Comparison of ENCODE assay signal across 22 cellular contexts in the genomic region with DNA sequence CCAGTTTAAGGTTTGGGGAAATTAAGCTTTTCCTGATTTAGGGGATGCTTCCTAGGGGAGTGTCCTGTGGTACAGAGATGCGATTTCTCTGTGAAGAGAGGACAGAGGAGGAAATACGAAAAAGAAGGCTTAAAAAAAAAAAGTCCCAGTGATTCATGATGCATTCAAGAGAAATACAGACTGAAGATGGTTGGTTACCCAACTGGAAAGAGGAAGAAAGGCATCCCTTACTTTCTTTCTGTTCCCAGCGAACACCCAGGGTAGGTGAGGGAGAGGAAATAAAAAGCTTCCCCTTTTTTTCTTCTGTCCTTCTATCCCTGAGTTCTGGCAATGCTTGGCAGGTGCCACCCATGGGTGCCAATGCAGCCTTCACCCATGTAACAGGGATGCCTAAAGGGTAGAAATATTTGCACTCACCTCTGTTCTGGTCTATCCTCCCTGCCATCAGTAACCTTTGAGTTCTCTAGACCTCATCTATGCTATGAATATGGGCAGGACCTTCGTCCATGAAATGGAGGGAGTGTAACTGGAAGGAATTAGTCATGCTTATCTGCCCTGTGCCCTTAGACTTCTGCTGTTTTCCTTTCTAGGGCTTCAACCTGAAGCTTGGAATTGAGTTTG.
A peak's percentile ranks its signal among the peaks of the same experiment; 100 is the strongest.
DNase-seq lines count a peak whose midpoint lies in the region; ATAC-seq and TF ChIP-seq lines count a peak whose summit lies in the region.
"Had no signal": no experiment of that assay in that cellular context is flagged by ENCODE, and none has a peak within 500 bp of the region (broad histone marks: within the 10 kb centered on the region; RNA-seq: fewer than 3 reads in every experiment).

No MANE protein-coding gene starts in this region.

- no peak overlapping the region for H3K23ac ChIP-seq in trophoblast cell (ENCODE audit: low read length)

- no peak overlapping the region for H2AK5ac ChIP-seq in trophoblast cell (ENCODE audit: low read length)

- DNase-seq in memory B cell (ENCODE audit: low spot score in 2 of 2): no peak
- no peak for DNase-seq in MCF 10A (ENCODE audit: unreplicated experiment)
- DNase-seq in trophoblast cell: no peak
- DNase-seq in activated CD4-positive, alpha-beta T cell treated with anti-CD3 and anti-CD28 coated beads for 36 hours: no peak
- DNase-seq: activated CD4-positive, alpha-beta T cell treated with anti-CD3 and anti-CD28 coated beads for 4 hours; Caco-2; H9; mammary epithelial cell; NCI-H1092 treated with DMSO at 0.1 percent for 48 hours; PC-9; posterior cingulate gyrus; T1000; uterus had no signal

- no peak overlapping the region for H2AFZ ChIP-seq in trophoblast cell (ENCODE audit: insufficient read depth, low read length, poor library complexity)
- H2AFZ ChIP-seq: hepatocyte, PC-9 had no signal

- intact Hi-C loops in MCF 10A (cut with micrococcal nuclease): no loop called here
- intact Hi-C loops in activated CD4-positive, alpha-beta T cell treated with anti-CD3 and anti-CD28 coated beads for 36 hours (cut with DNase I, micrococcal nuclease): no loop called here

- H3K9me3 Mint-ChIP-seq in memory B cell (peaks cover 3% of the 10 kb centered on the region), MCF 10A (ENCODE audit: unreplicated experiment) (no peaks in the 10 kb centered on the region)
- peaks cover 4% of the 10 kb centered on the region for H3K9me3 Mint-ChIP-seq in activated CD4-positive, alpha-beta T cell treated with anti-CD3 and anti-CD28 coated beads for 36 hours (ENCODE audit: low read depth)

- peaks cover 2% of the 10 kb centered on the region for H3K79me1 ChIP-seq in trophoblast cell (ENCODE audit: low read length)

- no peak overlapping the region for H2BK5ac ChIP-seq in trophoblast cell (ENCODE audit: low read depth, low read length, poor library complexity)

- no peak for TF ChIP-seq CTCF in MCF 10A (IDR thresholded peaks at IDR 0.05; ENCODE audit: unreplicated experiment)

- POLR2A ChIA-PET in MCF 10A (lab: Yijun Ruan, JAX): interaction anchor here (0.6 kb wide), 1 partner anchor 593 kb away, joined by 3 read pairs; no protein-coding TSS in a partner anchor
- POLR2A ChIA-PET in activated CD4-positive, alpha-beta T cell treated with anti-CD3 and anti-CD28 coated beads for 36 hours (lab: Charles Lee): no interaction called here

- no CpG with 5 or more reads among the region's 4 CpGs for WGBS in trophoblast cell (ENCODE audit: extremely low coverage, insufficient coverage, insufficient read length)

- H3K27ac ChIP-seq in trophoblast cell (ENCODE audit: low read depth, low read length): no peak overlapping the region
- H3K27ac ChIP-seq: hepatocyte, HL-60, PC-9, uterus had no signal

- H3K36me3 Mint-ChIP-seq in memory B cell: no peaks in the 10 kb centered on the region
- H3K36me3 Mint-ChIP-seq in MCF 10A (ENCODE audit: insufficient read depth, unreplicated experiment): no peaks in the 10 kb centered on the region
- no peaks in the 10 kb centered on the region for H3K36me3 Mint-ChIP-seq in activated CD4-positive, alpha-beta T cell treated with anti-CD3 and anti-CD28 coated beads for 36 hours (ENCODE audit: low read depth)
- H3K36me3 Mint-ChIP-seq: IgD-negative memory B cell; natural killer cell treated with Interleukin-12 subunit alpha and Interleukin-12 subunit beta and Interleukin-15 and Interleukin-18, amount 100 ng/mL, for 72 hours had no signal

- H3K4me3 Mint-ChIP-seq in memory B cell (peak overlapping the region; percentile 1), MCF 10A (ENCODE audit: unreplicated experiment) (no peak overlapping the region)
- no peak overlapping the region for H3K4me3 Mint-ChIP-seq in activated CD4-positive, alpha-beta T cell treated with anti-CD3 and anti-CD28 coated beads for 36 hours
- H3K4me3 Mint-ChIP-seq: dendritic cell treated with granulocyte-macrophage colony-stimulating factor and Interleukin-4, amounts not matched to agents 40 ng/mL and 50 ng/mL, for 4 days; H9; natural killer cell treated with Interleukin-12 subunit alpha and Interleukin-12 subunit beta and Interleukin-15 and Interleukin-18, amount 100 ng/mL, for 72 hours had no signal

- H3K27me3 Mint-ChIP-seq in memory B cell: no peaks in the 10 kb centered on the region
- peaks cover 18% of the 10 kb centered on the region for H3K27me3 Mint-ChIP-seq in MCF 10A (ENCODE audit: insufficient read depth, unreplicated experiment)
- no peaks in the 10 kb centered on the region for H3K27me3 Mint-ChIP-seq in activated CD4-positive, alpha-beta T cell treated with anti-CD3 and anti-CD28 coated beads for 36 hours
- H3K27me3 Mint-ChIP-seq: dendritic cell treated with granulocyte-macrophage colony-stimulating factor and Interleukin-4, amounts not matched to agents 40 ng/mL and 50 ng/mL, for 4 days; IgD-negative memory B cell; natural killer cell treated with Interleukin-12 subunit alpha and Interleukin-12 subunit beta and Interleukin-15 and Interleukin-18, amount 100 ng/mL, for 72 hours had no signal

- no peak overlapping the region for H2BK12ac ChIP-seq in trophoblast cell (ENCODE audit: low read length)

- H3K4me1 ChIP-seq in trophoblast cell (ENCODE audit: control insufficient read depth in 1 of 2, insufficient read depth in 2 of 2, low read length in 2 of 2): peaks cover 0 to 5% of the 10 kb centered on the region in 2 experiments
- H3K4me1 ChIP-seq: Caco-2, uterus had no signal

- H3K14ac ChIP-seq in trophoblast cell (ENCODE audit: low read length): no peak overlapping the region

- no peaks in the 10 kb centered on the region for H3K79me2 ChIP-seq in trophoblast cell (ENCODE audit: control insufficient read depth, insufficient read depth, low read length, poor library complexity)
- H3K79me2 ChIP-seq: hepatocyte had no signal

- H3K4me3 ChIP-seq in trophoblast cell (ENCODE audit: low read depth, low read length): no peak overlapping the region
- H3K4me3 ChIP-seq: hepatocyte, PC-9, uterus had no signal

- no peak overlapping the region for H3K4ac ChIP-seq in trophoblast cell (ENCODE audit: low read depth, low read length)

- H3K9me3 ChIP-seq in trophoblast cell (ENCODE audit: insufficient read depth, low read depth, low read length): no peaks in the 10 kb centered on the region
- H3K9me3 ChIP-seq: Caco-2, uterus had no signal

- H4K12ac ChIP-seq in trophoblast cell (ENCODE audit: low read depth, low read length): no peak overlapping the region

- H3K27ac Mint-ChIP-seq in memory B cell (no peak overlapping the region), MCF 10A (ENCODE audit: low read depth, unreplicated experiment) (no peak overlapping the region)
- H3K27ac Mint-ChIP-seq in activated CD4-positive, alpha-beta T cell treated with anti-CD3 and anti-CD28 coated beads for 36 hours: no peak overlapping the region
- H3K27ac Mint-ChIP-seq: activated T-helper 2 cell treated with anti-CD3 and anti-CD28 coated beads, Interferon-gamma antibody, Interleukin-2, Interleukin-4, amounts not matched to agents 10 μg/mL and 5 μg/mL and 100 μg/mL, durations not matched to agents 14 hours and 24 hours and 36 hours; dendritic cell treated with granulocyte-macrophage colony-stimulating factor and Interleukin-4, amounts not matched to agents 40 ng/mL and 50 ng/mL, for 4 days; H9; natural killer cell treated with Interleukin-12 subunit alpha and Interleukin-12 subunit beta and Interleukin-15 and Interleukin-18, amount 100 ng/mL, for 72 hours had no signal

- no peak overlapping the region for H3K18ac ChIP-seq in trophoblast cell (ENCODE audit: low read length)

- no peak overlapping the region for H4K8ac ChIP-seq in trophoblast cell (ENCODE audit: low read depth, low read length)

- CTCF ChIA-PET in MCF 10A (lab: Yijun Ruan, JAX): interaction anchor here (0.6 kb wide), 2 partner anchors 265 to 1439 kb away, joined by 3 read pairs; no protein-coding TSS in a partner anchor
- CTCF ChIA-PET in activated CD4-positive, alpha-beta T cell treated with anti-CD3 and anti-CD28 coated beads for 36 hours (lab: Charles Lee): no interaction called here

- peaks cover 0 to 2% of the 10 kb centered on the region in 2 experiments for H3K36me3 ChIP-seq in trophoblast cell (ENCODE audit: control insufficient read depth in 1 of 2, insufficient read depth in 2 of 2, low read length in 2 of 2)
- H3K36me3 ChIP-seq: uterus had no signal

- H2BK120ac ChIP-seq in trophoblast cell (ENCODE audit: insufficient read depth, low read length, poor library complexity): no peak overlapping the region

- no peaks in the 10 kb centered on the region for H3K27me3 ChIP-seq in trophoblast cell (ENCODE audit: insufficient read depth, low read length)
- H3K27me3 ChIP-seq: hepatocyte, uterus had no signal

- BruUV-seq in MCF 10A (replicated peaks; lab: Mats Ljungman, UMichigan): no TSS peak

- peak; percentile 44 for ATAC-seq in GM18508 (IDR thresholded peaks at IDR 0.05; ENCODE audit: insufficient read depth, unreplicated experiment)
- ATAC-seq in GM21447 (IDR thresholded peaks at IDR 0.05; ENCODE audit: unreplicated experiment): peak; percentile 52
- peak; percentile 45 for ATAC-seq in HG03378 (IDR thresholded peaks at IDR 0.05; ENCODE audit: unreplicated experiment)
- peak; percentile 67 for ATAC-seq in memory B cell (ENCODE audit: low read depth)
- ATAC-seq in activated CD4-positive, alpha-beta T cell treated with anti-CD3 and anti-CD28 coated beads for 36 hours: no peak
- ATAC-seq: natural killer cell treated with Interleukin-12 subunit alpha and Interleukin-12 subunit beta and Interleukin-15 and Interleukin-18, amount 100 ng/mL, for 72 hours had no signal

- H4K91ac ChIP-seq in trophoblast cell (ENCODE audit: low read depth, low read length): no peak overlapping the region

- H3K4me2 ChIP-seq in trophoblast cell (ENCODE audit: low read length): no peak overlapping the region
- H3K4me2 ChIP-seq: hepatocyte, PC-9 had no signal

- H3K4me1 Mint-ChIP-seq in memory B cell (peaks cover 18% of the 10 kb centered on the region), MCF 10A (ENCODE audit: insufficient read depth, unreplicated experiment) (no peaks in the 10 kb centered on the region)
- no peaks in the 10 kb centered on the region for H3K4me1 Mint-ChIP-seq in activated CD4-positive, alpha-beta T cell treated with anti-CD3 and anti-CD28 coated beads for 36 hours

- no peak overlapping the region for H3K9ac ChIP-seq in trophoblast cell (ENCODE audit: low read length)
